In genomic region chr19:13133241-13133870, GRCh38 we compare ENCODE assay signal across 19 cellular contexts. TPM values are rescaled to one million over a fixed set of nuclear protein-coding genes. Genes with fewer than 3 reads are reported as not detected.
DNase-seq lines count a peak whose midpoint lies in the region; ATAC-seq and TF ChIP-seq lines count a peak whose summit lies in the region.
"Had no signal": no experiment of that assay in that cellular context is flagged by ENCODE, and none has a peak within 500 bp of the region (broad histone marks: within the 10 kb centered on the region; RNA-seq: fewer than 3 reads in every experiment).

No MANE protein-coding gene starts in this region.

- POLR2A ChIA-PET in MCF 10A (lab: Yijun Ruan, JAX): interaction anchor here (0.6 to 1.2 kb wide), 4 partner anchors 14 to 91 kb away, joined by 3 read pairs; partner anchors contain the start of genes IER2 and STX10
- POLR2A ChIA-PET in activated naive CD8-positive, alpha-beta T cell treated with anti-CD3 and anti-CD28 coated beads, Interleukin-2, amount 10 ng/mL, durations not matched to agents 7 days and 5 days (lab: Charles Lee): interaction anchor here (0.9 to 1.6 kb wide), 4 partner anchors 8 to 16 kb away, joined by 3 to 6 read pairs (median 3); partner anchors contain the start of genes IER2 and STX10

- H3K4me1 Mint-ChIP-seq in MCF 10A (ENCODE audit: insufficient read depth, unreplicated experiment): no peaks in the 10 kb centered on the region
- peaks cover 16% of the 10 kb centered on the region for H3K4me1 Mint-ChIP-seq in activated naive CD8-positive, alpha-beta T cell treated with anti-CD3 and anti-CD28 coated beads, Interleukin-2, amount 10 ng/mL, durations not matched to agents 7 days and 5 days

- DNase-seq in breast epithelium (ENCODE audit: low spot score in 2 of 2) (no peak), MCF 10A (ENCODE audit: unreplicated experiment) (no peak), lower lobe of right lung (no peak), upper lobe of left lung (no peak), retina (no peak), OCI-M1 (lab: John Stamatoyannopoulos, UW) (no peak)
- no peak for DNase-seq in activated naive CD8-positive, alpha-beta T cell treated with anti-CD3 and anti-CD28 coated beads, Interleukin-2, amount 10 ng/mL, durations not matched to agents 7 days and 5 days
- no peak for DNase-seq in stimulated activated CD4-positive, alpha-beta T cell treated with anti-CD3 and anti-CD28 coated beads, Interleukin-4, amount 100 ng/mL, for 24 hours
- DNase-seq: DMS79 treated with DMSO at 0.1 percent for 48 hours, hippocampal formation, Karpas-422, NCI-H2081 treated with DMSO at 0.1 percent for 48 hours, NCI-H774, pancreas, Right ventricle myocardium superior had no signal

- TF ChIP-seq POLR2A in breast epithelium (IDR thresholded peaks at IDR 0.05) (no peak), upper lobe of left lung (IDR thresholded peaks at IDR 0.05) (no peak)

- no peaks in the 10 kb centered on the region for H3K9me3 Mint-ChIP-seq in MCF 10A (ENCODE audit: unreplicated experiment)
- H3K9me3 Mint-ChIP-seq in activated naive CD8-positive, alpha-beta T cell treated with anti-CD3 and anti-CD28 coated beads, Interleukin-2, amount 10 ng/mL, durations not matched to agents 7 days and 5 days: no peaks in the 10 kb centered on the region

- no peak overlapping the region for H3K4me3 ChIP-seq in breast epithelium
- no peak overlapping the region for H3K4me3 ChIP-seq in lower lobe of right lung
- no peak overlapping the region for H3K4me3 ChIP-seq in upper lobe of left lung
- H3K4me3 ChIP-seq: pancreas, vagina had no signal

- intact Hi-C loops in breast epithelium (cut with DNase I; ENCODE audit: low total_unique reads) (no loop called here), MCF 10A (cut with micrococcal nuclease) (no loop called here), lower lobe of right lung (cut with DNase I) (no loop called here)

- WGBS in upper lobe of left lung, 2 donors: 60 to 75% methylated on average over 12 of the region's 12 CpGs

- H3K36me3 ChIP-seq in breast epithelium: no peaks in the 10 kb centered on the region
- peaks cover 37% of the 10 kb centered on the region for H3K36me3 ChIP-seq in lower lobe of right lung
- peaks cover 13 to 34% (median 32%) of the 10 kb centered on the region in 4 donors for H3K36me3 ChIP-seq in upper lobe of left lung

- no peaks in the 10 kb centered on the region for H3K27me3 Mint-ChIP-seq in MCF 10A (ENCODE audit: insufficient read depth, unreplicated experiment)
- H3K27me3 Mint-ChIP-seq in activated naive CD8-positive, alpha-beta T cell treated with anti-CD3 and anti-CD28 coated beads, Interleukin-2, amount 10 ng/mL, durations not matched to agents 7 days and 5 days: no peaks in the 10 kb centered on the region
- H3K27me3 Mint-ChIP-seq: B cell had no signal

- H3K36me3 Mint-ChIP-seq in MCF 10A (ENCODE audit: insufficient read depth, unreplicated experiment): peaks cover 57% of the 10 kb centered on the region
- H3K36me3 Mint-ChIP-seq in activated naive CD8-positive, alpha-beta T cell treated with anti-CD3 and anti-CD28 coated beads, Interleukin-2, amount 10 ng/mL, durations not matched to agents 7 days and 5 days: no peaks in the 10 kb centered on the region

- CTCF ChIA-PET in MCF 10A (lab: Yijun Ruan, JAX): interaction anchor here (0.6 kb wide), 1 partner anchor 45 kb away, joined by 3 read pairs; no protein-coding TSS in a partner anchor

- no peak overlapping the region for H3K27ac Mint-ChIP-seq in MCF 10A (ENCODE audit: low read depth, unreplicated experiment)
- peak overlapping the region; percentile 33 for H3K27ac Mint-ChIP-seq in activated naive CD8-positive, alpha-beta T cell treated with anti-CD3 and anti-CD28 coated beads, Interleukin-2, amount 10 ng/mL, durations not matched to agents 7 days and 5 days

- H3K4me1 ChIP-seq in breast epithelium (no peaks in the 10 kb centered on the region), lower lobe of right lung (peaks cover 17% of the 10 kb centered on the region), upper lobe of left lung (peaks cover 10 to 40% (median 24%) of the 10 kb centered on the region in 4 donors)
- H3K4me1 ChIP-seq: pancreas, vagina had no signal

- ATAC-seq in activated naive CD8-positive, alpha-beta T cell treated with anti-CD3 and anti-CD28 coated beads, Interleukin-2, amount 10 ng/mL, durations not matched to agents 7 days and 5 days (ENCODE audit: low read depth): no peak
- no peak for ATAC-seq in lower lobe of right lung
- ATAC-seq in upper lobe of left lung (ENCODE audit: low FRiP score in 2 of 2): no peak
- ATAC-seq: pancreas had no signal

- H3K27ac ChIP-seq in breast epithelium: peak overlapping the region; percentile 60 to 62
- H3K27ac ChIP-seq in lower lobe of right lung: peak overlapping the region; percentile 36
- H3K27ac ChIP-seq in upper lobe of left lung: peak overlapping the region in 3 of 4 donors; percentile 59 to 68 (median 62)
- H3K27ac ChIP-seq: pancreas, vagina had no signal

- no TSS peak for BruUV-seq in MCF 10A (replicated peaks; lab: Mats Ljungman, UMichigan)

- no peaks in the 10 kb centered on the region for H3K27me3 ChIP-seq in breast epithelium
- H3K27me3 ChIP-seq in lower lobe of right lung (ENCODE audit: low read depth): no peaks in the 10 kb centered on the region
- H3K27me3 ChIP-seq in upper lobe of left lung: no peaks in the 10 kb centered on the region
- H3K27me3 ChIP-seq: brain microvascular endothelial cell, pancreas, vagina had no signal

- no peak for TF ChIP-seq CTCF in breast epithelium (IDR thresholded peaks at IDR 0.05)
- no peak for TF ChIP-seq CTCF in MCF 10A (IDR thresholded peaks at IDR 0.05; ENCODE audit: unreplicated experiment)
- TF ChIP-seq CTCF in lower lobe of right lung (IDR thresholded peaks at IDR 0.05): no peak
- no peak for TF ChIP-seq CTCF in upper lobe of left lung (IDR thresholded peaks at IDR 0.05)

- H3K4me3 Mint-ChIP-seq in MCF 10A (ENCODE audit: unreplicated experiment): no peak overlapping the region
- H3K4me3 Mint-ChIP-seq in activated naive CD8-positive, alpha-beta T cell treated with anti-CD3 and anti-CD28 coated beads, Interleukin-2, amount 10 ng/mL, durations not matched to agents 7 days and 5 days: no peak overlapping the region
- H3K4me3 Mint-ChIP-seq: B cell had no signal

- TF ChIP-seq EP300 in upper lobe of left lung (IDR thresholded peaks at IDR 0.05): no peak

- H3K9me3 ChIP-seq in breast epithelium (no peaks in the 10 kb centered on the region), lower lobe of right lung (no peaks in the 10 kb centered on the region), upper lobe of left lung (no peaks in the 10 kb centered on the region)
- H3K9me3 ChIP-seq: pancreas, vagina had no signal

RNA-seq across cellular contexts. Expression of gene NACC1, which starts 15.3 kb away (rescaled TPM):
- total RNA-seq in breast epithelium: 10 to 100 TPM in 2 of 3 donors, 1 to 10 TPM in 1; 8.5 to 20.5 (median 19.7) TPM
- total RNA-seq in MCF 10A (2022): 55.9 and 67.3 TPM in 2 replicates
- total RNA-seq in activated naive CD8-positive, alpha-beta T cell treated with anti-CD3 and anti-CD28 coated beads, Interleukin-2, amount 10 ng/mL, durations not matched to agents 7 days and 5 days: 10 to 100 TPM; 56.3 to 57.2 TPM
- total RNA-seq in lower lobe of right lung: 35.2 TPM
- total RNA-seq in upper lobe of left lung: 10 to 100 TPM; 22.0 to 96.1 (median 55.7) TPM

RNA-seq across cellular contexts. Expression of gene TRMT1, which starts 16.8 kb away (rescaled TPM):
- total RNA-seq in breast epithelium (10 to 100 TPM; 29.7 to 37.4 (median 31.7) TPM), MCF 10A (2022) (47.5 and 63.2 TPM in 2 replicates), lower lobe of right lung (29.3 TPM), upper lobe of left lung (10 to 100 TPM; 27.2 to 92.2 (median 33.1) TPM)
- total RNA-seq in activated naive CD8-positive, alpha-beta T cell treated with anti-CD3 and anti-CD28 coated beads, Interleukin-2, amount 10 ng/mL, durations not matched to agents 7 days and 5 days: 10 to 100 TPM; 54.3 to 55.8 TPM

RNA-seq across cellular contexts. Expression of gene STX10, which starts 16.8 kb away (rescaled TPM):
- total RNA-seq in breast epithelium: 10 to 100 TPM; 74.6 to 78.3 (median 75.2) TPM
- 35.2 and 37.9 TPM in 2 replicates for total RNA-seq in MCF 10A (2022)
- 10 to 100 TPM; 67.1 to 69.9 TPM for total RNA-seq in activated naive CD8-positive, alpha-beta T cell treated with anti-CD3 and anti-CD28 coated beads, Interleukin-2, amount 10 ng/mL, durations not matched to agents 7 days and 5 days
- total RNA-seq in lower lobe of right lung: 82.7 TPM
- 100 to 1,000 TPM in 4 of 6 donors, 10 to 100 TPM in 2; 80.0 to 348 (median 107) TPM for total RNA-seq in upper lobe of left lung

RNA-seq across cellular contexts. Expression of gene IER2, which starts 16.9 kb away (rescaled TPM):
- total RNA-seq in breast epithelium (100 to 1,000 TPM in 1 of 3 donors, 10 to 100 TPM in 2; 20.6 to 146 (median 79.6) TPM), MCF 10A (2022) (63.0 and 92.3 TPM in 2 replicates), lower lobe of right lung (80.2 TPM), upper lobe of left lung (100 to 1,000 TPM in 4 of 6 donors, 10 to 100 TPM in 2; 94.3 to 246 (median 129) TPM)
- 100 to 1,000 TPM; 167 to 178 TPM for total RNA-seq in activated naive CD8-positive, alpha-beta T cell treated with anti-CD3 and anti-CD28 coated beads, Interleukin-2, amount 10 ng/mL, durations not matched to agents 7 days and 5 days

RNA-seq across cellular contexts. Expression of gene LYL1, which starts 30.7 kb away (rescaled TPM):
- total RNA-seq in breast epithelium (10 to 100 TPM in 1 of 3 donors, 1 to 10 TPM in 2; 7.0 to 21.0 (median 9.2) TPM), MCF 10A (2022) (not detected in 2 replicates), lower lobe of right lung (27.2 TPM), upper lobe of left lung (10 to 100 TPM; 22.6 to 55.5 (median 31.4) TPM)
- total RNA-seq in activated naive CD8-positive, alpha-beta T cell treated with anti-CD3 and anti-CD28 coated beads, Interleukin-2, amount 10 ng/mL, durations not matched to agents 7 days and 5 days: 1 to 10 TPM; 3.7 TPM
- total RNA-seq: mammary epithelial cell had no signal
